In genomic region chr17:40113110-40113960, GRCh38 we compare ENCODE assay signal across 8 cellular contexts. TPM values are rescaled to one million over a fixed set of nuclear protein-coding genes. Genes with fewer than 3 reads are reported as not detected.
DNase-seq lines count a peak whose midpoint lies in the region; ATAC-seq and TF ChIP-seq lines count a peak whose summit lies in the region.

No MANE protein-coding gene starts in this region.

- TF ChIP-seq POLR2A in erythroblast (IDR thresholded peaks at IDR 0.05; ENCODE audit: low read length) = peak; percentile 62

- H3K9me3 ChIP-seq in mucosa of stomach (ENCODE audit: control insufficient read depth, low read length) = no peaks in the 10 kb centered on the region

- DNase-seq in DMS153 treated with DMSO at 0.1 percent for 48 hours (lab: John Stamatoyannopoulos, UW; ENCODE audit: unreplicated experiment) (peak; percentile 95), OCI-M2 (lab: John Stamatoyannopoulos, UW; ENCODE audit: unreplicated experiment) (peak; percentile 72), erythroblast (lab: John Stamatoyannopoulos, UW) (peak; percentile 92 to 93)
- peak; percentile 95 for DNase-seq in Jurkat, Clone E6-1 (ENCODE audit: low read depth, low spot score)
- peak; percentile 92 for DNase-seq in activated T-cell treated with anti-CD3 and anti-CD28 coated beads, Interleukin-2, amount 50 U/mL, for 1 hour
- peak; percentile 96 for DNase-seq in stimulated activated CD8-positive, alpha-beta memory T cell treated with anti-CD3 and anti-CD28 coated beads, Interleukin-4, amount 100 ng/mL, for 48 hours

- no peaks in the 10 kb centered on the region for H3K27me3 ChIP-seq in mucosa of stomach (ENCODE audit: control insufficient read depth, insufficient read depth, low read length)

- peak overlapping the region; percentile 61 for H3K4me3 ChIP-seq in Jurkat, Clone E6-1 (ENCODE audit: low read length)
- H3K4me3 ChIP-seq in mucosa of stomach (ENCODE audit: low read length) = peak overlapping the region; percentile 52

- peak overlapping the region; percentile 69 for H3K9ac ChIP-seq in mucosa of stomach (ENCODE audit: low read length)

- H3K36me3 ChIP-seq in mucosa of stomach (ENCODE audit: control insufficient read depth, insufficient read depth, low read length) = peaks cover 4% of the 10 kb centered on the region

- H3K4me1 ChIP-seq in mucosa of stomach (ENCODE audit: control insufficient read depth, insufficient read depth, low read length) = peaks cover 57% of the 10 kb centered on the region

- ATAC-seq in GM21529 (IDR thresholded peaks at IDR 0.05; ENCODE audit: unreplicated experiment) = peak; percentile 83

RNA-seq across cellular contexts. Expression of gene MSL1, which starts 8.4 kb away (rescaled TPM):
- 61.3 TPM for polyA plus RNA-seq in Jurkat, Clone E6-1 (2012; ENCODE audit: insufficient read depth, insufficient read length)

RNA-seq across cellular contexts. Expression of gene NR1D1, which starts 12.9 kb away (rescaled TPM):
- 13.3 TPM for polyA plus RNA-seq in Jurkat, Clone E6-1 (2012; ENCODE audit: insufficient read depth, insufficient read length)

RNA-seq across cellular contexts. Expression of gene CASC3, which starts 27.0 kb away (rescaled TPM):
- 72.0 TPM for polyA plus RNA-seq in Jurkat, Clone E6-1 (2012; ENCODE audit: insufficient read depth, insufficient read length)

RNA-seq across cellular contexts. Expression of gene THRA, which starts 50.6 kb away (rescaled TPM):
- 28.9 TPM for polyA plus RNA-seq in Jurkat, Clone E6-1 (2012; ENCODE audit: insufficient read depth, insufficient read length)

RNA-seq across cellular contexts. Expression of gene MED24, which starts 59.1 kb away (rescaled TPM):
- 94.8 TPM for polyA plus RNA-seq in Jurkat, Clone E6-1 (2012; ENCODE audit: insufficient read depth, insufficient read length)

Comparison
In these comparisons a context has a peak if more than half of its experiments do, and no peak if none do; other contexts are left out.
1. Peak in every context shown above with its lines: DNase-seq, ATAC-seq and H3K4me3 ChIP-seq.